Comparison of ENCODE assay signal across 8 cellular contexts in the genomic region with DNA sequence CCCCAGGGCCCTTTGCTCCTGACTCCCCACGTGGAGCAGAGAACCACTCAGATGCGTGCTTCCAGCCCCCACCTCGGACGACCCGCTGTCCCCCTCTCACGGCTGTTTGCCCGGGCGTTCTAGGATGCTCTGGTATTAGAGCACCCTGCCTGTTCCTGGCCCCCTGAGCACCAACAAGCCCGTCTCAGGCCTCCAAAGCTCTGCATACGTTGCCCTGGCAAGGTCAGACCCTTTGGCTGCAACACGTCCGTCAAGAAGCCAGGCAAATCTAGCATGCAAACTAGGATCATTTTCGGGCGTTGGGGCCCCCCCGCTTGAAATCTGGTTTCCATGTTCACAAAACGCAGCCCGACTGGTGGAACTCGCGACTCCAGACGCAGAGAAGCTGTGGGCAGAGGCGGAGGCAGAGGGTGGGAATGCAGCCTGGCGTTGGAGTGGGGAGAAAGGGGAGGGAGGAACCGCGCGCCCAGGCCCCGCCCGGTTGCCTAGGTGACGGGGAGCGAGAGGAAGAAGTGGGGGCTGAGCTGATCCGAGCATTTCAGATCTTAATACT.
DNase-seq lines count a peak whose midpoint lies in the region; ATAC-seq and TF ChIP-seq lines count a peak whose summit lies in the region.

No MANE protein-coding gene starts in this region.

- H3K56ac ChIP-seq in mesendoderm (ENCODE audit: low read length): peak overlapping the region; percentile 28

- H3K4ac ChIP-seq in mesendoderm (ENCODE audit: low read depth, low read length): no peak overlapping the region

- no peaks in the 10 kb centered on the region for H3K27me3 ChIP-seq in HUES48 (ENCODE audit: control insufficient read depth, insufficient read depth, low read length)
- no peaks in the 10 kb centered on the region for H3K27me3 ChIP-seq in mesendoderm (ENCODE audit: insufficient read depth, low read length, poor library complexity)
- H3K27me3 ChIP-seq in thyroid gland: no peaks in the 10 kb centered on the region

- peak in 1 of 2 donors; percentile 68 for TF ChIP-seq POLR2A in thyroid gland (IDR thresholded peaks at IDR 0.05)

- no peak overlapping the region for H2BK5ac ChIP-seq in mesendoderm (ENCODE audit: low read length)

- H3K27ac ChIP-seq in HUES48 (ENCODE audit: low read depth, low read length) (peak overlapping the region; percentile 5), mesendoderm (ENCODE audit: low read depth, low read length) (no peak overlapping the region), thyroid gland (peak overlapping the region in 1 of 3 donors; percentile 42)

- intact Hi-C loops in thyroid gland (cut with DNase I): no loop called here

- no peaks in the 10 kb centered on the region for H3K79me2 ChIP-seq in mesendoderm (ENCODE audit: control insufficient read depth, insufficient read depth, low read length)

- H3K4me3 ChIP-seq in HUES48 (ENCODE audit: low read depth, low read length) (peak overlapping the region; percentile 60), epithelial cell of esophagus (ENCODE audit: low read length) (peak overlapping the region; percentile 19), mesendoderm (ENCODE audit: low read length) (no peak overlapping the region), thyroid gland (replicated peaks in 1 of 3) (peak overlapping the region in 2 of 3 donors; percentile 6 to 36)

- no CpG with 5 or more reads among the region's 30 CpGs for WGBS in mesendoderm (ENCODE audit: extremely low coverage, insufficient coverage, low lambda C conversion rate)
- WGBS in thyroid gland, 2 donors: 4 to 9% methylated on average over 17 to 28 of the region's 30 CpGs

- H2BK15ac ChIP-seq in mesendoderm (replicated peaks; ENCODE audit: low read depth): no peak overlapping the region

- no peak overlapping the region for H4K5ac ChIP-seq in mesendoderm (ENCODE audit: low read length)

- H4K8ac ChIP-seq in mesendoderm (ENCODE audit: low read depth, low read length): no peak overlapping the region

- no peak overlapping the region for H2BK120ac ChIP-seq in mesendoderm (ENCODE audit: low read depth, low read length)

- H3K4me2 ChIP-seq in mesendoderm (ENCODE audit: low read length): peak overlapping the region; percentile 40

- no peak overlapping the region for H3K23ac ChIP-seq in mesendoderm (ENCODE audit: low read length)

- DNase-seq in ELR (ENCODE audit: low read depth) (peak; percentile 78), SHP77 (lab: John Stamatoyannopoulos, UW) (peak; percentile 80 to 84), epithelial cell of esophagus (ENCODE audit: low read depth) (peak; percentile 46), mesendoderm (peak; percentile 80), thyroid gland (peak; percentile 88)

- TF ChIP-seq CTCF in epithelial cell of esophagus (IDR thresholded peaks at IDR 0.05; ENCODE audit: insufficient read depth, low read depth, low read length, missing control alignments) (no peak), thyroid gland (IDR thresholded peaks at IDR 0.05) (peak in 1 of 6 experiments; percentile 12)

- no peak overlapping the region for H3K9ac ChIP-seq in HUES48 (ENCODE audit: low read depth, low read length)
- peak overlapping the region; percentile 20 for H3K9ac ChIP-seq in mesendoderm (ENCODE audit: low read length)

- peaks cover 10% of the 10 kb centered on the region for H3K4me1 ChIP-seq in HUES48 (ENCODE audit: control insufficient read depth, insufficient read depth, low read length)
- H3K4me1 ChIP-seq in mesendoderm (ENCODE audit: control insufficient read depth, low read depth, low read length): no peaks in the 10 kb centered on the region
- peaks cover 10 to 14% of the 10 kb centered on the region in 2 donors for H3K4me1 ChIP-seq in thyroid gland

- H2AK5ac ChIP-seq in mesendoderm (ENCODE audit: low read length): no peak overlapping the region

- H3K9me3 ChIP-seq in HUES48 (ENCODE audit: control insufficient read depth, insufficient read depth, low read length) (no peaks in the 10 kb centered on the region), thyroid gland (no peaks in the 10 kb centered on the region)

- H3K18ac ChIP-seq in mesendoderm (ENCODE audit: low read length): no peak overlapping the region

- H3K36me3 ChIP-seq in HUES48 (ENCODE audit: control insufficient read depth, insufficient read depth, low read length) (no peaks in the 10 kb centered on the region), mesendoderm (ENCODE audit: control insufficient read depth, insufficient read depth, low read length) (no peaks in the 10 kb centered on the region), thyroid gland (no peaks in the 10 kb centered on the region)

- H3K79me1 ChIP-seq in mesendoderm (ENCODE audit: low read length): no peaks in the 10 kb centered on the region

- no peak for ATAC-seq in HG03565 (IDR thresholded peaks at IDR 0.05; ENCODE audit: unreplicated experiment)
- no peak for ATAC-seq in HG03175 (IDR thresholded peaks at IDR 0.05; ENCODE audit: unreplicated experiment)
